Comparison of ENCODE assay signal across 8 cellular contexts in genomic region chr6:148342146-148343027, GRCh38. TPM values are rescaled to one million over a fixed set of nuclear protein-coding genes. Genes with fewer than 3 reads are reported as not detected.
DNase-seq lines count a peak whose midpoint lies in the region; ATAC-seq, FAIRE-seq and TF ChIP-seq lines count a peak whose summit lies in the region.

Gene SASH1 (plus strand): TSS chr6:148342838. CDS start chr6:148343068, 230 bp downstream.

- peaks cover 6 to 7% of the 10 kb centered on the region in 2 donors for H3K36me3 Mint-ChIP-seq in activated naive CD4-positive, alpha-beta T cell treated with anti-CD3 and anti-CD28 coated beads, Interleukin-2, amount 50 U/mL, for 72 hours
- H3K36me3 Mint-ChIP-seq in natural killer cell = no peaks in the 10 kb centered on the region

- peak within 1 kb of the TSS; percentile 83 for H3K4me3 Mint-ChIP-seq in natural killer cell

- no peak for TF ChIP-seq CTCF in natural killer cell (IDR thresholded peaks at IDR 0.05)

- no peaks in the 10 kb centered on the region for H3K9me3 Mint-ChIP-seq in activated naive CD4-positive, alpha-beta T cell treated with anti-CD3 and anti-CD28 coated beads, Interleukin-2, amount 50 U/mL, for 72 hours
- no peaks in the 10 kb centered on the region for H3K9me3 Mint-ChIP-seq in natural killer cell

- FAIRE-seq in frontal cortex (lab: Jason Lieb, UNC) = no peak

- intact Hi-C loops in natural killer cell (cut with micrococcal nuclease) = no loop called here

- H3K27me3 Mint-ChIP-seq in natural killer cell (ENCODE audit: low read depth in 2 of 2) = peaks cover 31 to 39% of the 10 kb centered on the region in 2 donors

- in situ Hi-C loops in ACHN (cut with HindIII; ENCODE audit: low pct_ligation_motif_present, low pct_unique_long_range_greater_than_20kb, low sequenced_read_pairs) = no loop called here

- H3K4me1 Mint-ChIP-seq in natural killer cell = peaks cover 6% of the 10 kb centered on the region in 2 donors

- ATAC-seq in GM18868 (IDR thresholded peaks at IDR 0.05; ENCODE audit: unreplicated experiment) = peak; percentile 49
- peak; percentile 70 for ATAC-seq in HG03097 (IDR thresholded peaks at IDR 0.05; ENCODE audit: low FRiP score, unreplicated experiment)
- ATAC-seq in activated naive CD4-positive, alpha-beta T cell treated with anti-CD3 and anti-CD28 coated beads, Interleukin-2, amount 50 U/mL, for 72 hours = peak; percentile 20 to 58
- ATAC-seq in natural killer cell = peak in 1 of 3 donors; percentile 34

- peak; percentile 88 for DNase-seq in ACHN
- DNase-seq in NCI-H526 (lab: John Stamatoyannopoulos, UW) = peak; percentile 70 to 87
- peak in 1 of 2 donors; percentile 19 for DNase-seq in activated naive CD4-positive, alpha-beta T cell treated with anti-CD3 and anti-CD28 coated beads, Interleukin-2, amount 50 U/mL, for 72 hours (ENCODE audit: low spot score in 2 of 2)
- DNase-seq in frontal cortex (ENCODE audit: low spot score in 2 of 2) = peak; percentile 62 to 65
- DNase-seq in natural killer cell = no peak
- peak; percentile 65 for DNase-seq in ureter (ENCODE audit: low spot score)

- no peak within 1 kb of the TSS for H3K27ac Mint-ChIP-seq in activated naive CD4-positive, alpha-beta T cell treated with anti-CD3 and anti-CD28 coated beads, Interleukin-2, amount 50 U/mL, for 72 hours
- H3K27ac Mint-ChIP-seq in natural killer cell = no peak within 1 kb of the TSS

RNA-seq across cellular contexts. Expression of gene SASH1, which starts in this region (rescaled TPM):
- under 1 TPM; 0.49 to 0.52 TPM for total RNA-seq in activated naive CD4-positive, alpha-beta T cell treated with anti-CD3 and anti-CD28 coated beads, Interleukin-2, amount 50 U/mL, for 72 hours
- 23.2 TPM for total RNA-seq in frontal cortex
- 1 to 10 TPM in 2 of 3 donors, under 1 TPM in 1; 0.63 to 6.2 (median 2.7) TPM for total RNA-seq in natural killer cell
- 97.2 TPM for total RNA-seq in ureter

Comparison
In these comparisons a context has a peak if more than half of its experiments do, and no peak if none do; other contexts are left out.
1. Peak in ATAC-seq in activated naive CD4-positive, alpha-beta T cell treated with anti-CD3 and anti-CD28 coated beads, Interleukin-2, amount 50 U/mL, for 72 hours; RNA of the gene not detected or under 1 TPM.